8 cellular contexts compared by ENCODE assay signal in the genomic region with DNA sequence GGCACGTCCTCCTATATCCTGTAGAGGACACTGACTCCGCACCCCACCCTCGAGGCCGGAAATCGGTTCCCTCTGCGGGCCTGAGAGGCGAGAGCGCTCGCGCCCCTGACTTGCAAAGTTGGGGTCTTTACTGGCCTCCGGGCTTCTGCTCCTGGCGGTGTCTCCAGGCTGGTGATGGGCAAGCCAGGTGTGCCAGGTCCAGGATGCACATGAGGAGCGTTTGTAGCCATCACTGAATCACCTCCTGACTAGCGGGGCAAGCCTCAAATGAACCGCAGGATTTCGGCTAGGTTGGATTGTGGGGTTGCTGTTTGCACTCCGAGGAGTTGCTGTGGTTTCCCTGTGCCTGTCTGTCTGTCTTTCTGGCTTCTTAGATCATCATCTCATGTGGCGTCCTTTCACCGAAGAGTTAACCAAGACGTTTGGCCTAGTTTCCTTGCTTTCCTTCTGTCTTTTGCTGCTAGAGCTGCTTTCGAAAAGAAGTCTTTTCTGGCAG. TPM values are rescaled to one million over a fixed set of nuclear protein-coding genes. Genes with fewer than 3 reads are reported as not detected.
DNase-seq lines count a peak whose midpoint lies in the region; ATAC-seq and TF ChIP-seq lines count a peak whose summit lies in the region.
"Not testable (repeated sequence)": the region's sequence is repeated elsewhere in the genome, so short reads cannot be mapped to it uniquely, and the experiment has no call there.

No MANE protein-coding gene starts in this region.

- not testable (repeated sequence) for TF ChIP-seq CTCF in Caco-2 (IDR thresholded peaks at IDR 0.05; ENCODE audit: insufficient read depth in 1 of 2, low read depth in 1 of 2, low read length in 1 of 2, severe bottlenecking in 1 of 2, unreplicated experiment in 1 of 2); IMR-90 (conservative IDR thresholded peaks at IDR 0.05; ENCODE audit: low read depth, low read length); SU-DHL-6 (IDR thresholded peaks at IDR 0.05; ENCODE audit: insufficient read depth, low read length, poor library complexity, severe bottlenecking); epithelial cell of esophagus (IDR thresholded peaks at IDR 0.05; ENCODE audit: insufficient read depth, low read depth, low read length, missing control alignments); testis (IDR thresholded peaks at IDR 0.05)

- H2AK5ac ChIP-seq in IMR-90 (ENCODE audit: low read depth, low read length), result peak overlapping the region; percentile 49; the same call in 1 of the 2 replicates
- H2AK5ac ChIP-seq in trophoblast cell (ENCODE audit: low read length), result not testable (repeated sequence)

- peak overlapping the region; percentile 18; the same call in 1 of the 3 replicates for H2BK15ac ChIP-seq in IMR-90 (ENCODE audit: low read depth, low read length)

- H3K4me1 ChIP-seq in Caco-2; IMR-90 (ENCODE audit: control insufficient read depth, insufficient read depth, low read length); trophoblast cell (ENCODE audit: control insufficient read depth in 1 of 2, insufficient read depth in 2 of 2, low read length in 2 of 2); testis: not testable (repeated sequence)

- H4K8ac ChIP-seq in IMR-90 (ENCODE audit: low read depth in 2 of 2, low read length in 2 of 2), result peak overlapping the region; percentile 58 to 59
- peak overlapping the region; percentile 5 for H4K8ac ChIP-seq in trophoblast cell (ENCODE audit: low read depth, low read length)

- not testable (repeated sequence) for H3K9me1 ChIP-seq in IMR-90 (ENCODE audit: insufficient read depth, low read length)

- not testable (repeated sequence) for DNase-seq in Caco-2, trophoblast cell
- peak; percentile 25 for DNase-seq in IMR-90
- DNase-seq in activated naive CD4-positive, alpha-beta T cell treated with anti-CD3 and anti-CD28 coated beads, Interleukin-2, amount 50 U/mL, for 72 hours (ENCODE audit: low spot score in 2 of 2), result peak in 1 of 2 donors; percentile 71
- peak; percentile 34 for DNase-seq in epithelial cell of esophagus (ENCODE audit: low read depth)
- peak; percentile 46 for DNase-seq in kidney tubule cell (ENCODE audit: low spot score)
- peak; percentile 26 for DNase-seq in testis

- H3K4me1 Mint-ChIP-seq in Caco-2 (ENCODE audit: low read depth, unreplicated experiment), result not testable (repeated sequence)

- H3K4me2 ChIP-seq in IMR-90 (ENCODE audit: low read depth, low read length) (peak overlapping the region; percentile 91), SU-DHL-6 (ENCODE audit: low read depth, low read length, poor library complexity, severe bottlenecking) (peak overlapping the region; percentile 83), trophoblast cell (ENCODE audit: low read length) (peak overlapping the region; percentile 98)

- in situ Hi-C loops in IMR-90 (cut with MboI; ENCODE audit: low sequenced_read_pairs), result not testable (repeated sequence)

- H3K27me3 Mint-ChIP-seq in Caco-2 (ENCODE audit: insufficient read depth, unreplicated experiment), result not testable (repeated sequence)

- not testable (repeated sequence) for TF ChIP-seq RAD21 in IMR-90 (IDR thresholded peaks at IDR 0.05; ENCODE audit: low read length)

- H3K56ac ChIP-seq in IMR-90 (ENCODE audit: extremely low read depth, insufficient read depth, low read length), result peak overlapping the region; percentile 33

- not testable (repeated sequence) for H3K9me3 ChIP-seq in Caco-2; IMR-90 (ENCODE audit: control insufficient read depth, insufficient read depth, low read length); SU-DHL-6 (ENCODE audit: insufficient read depth, low read length); trophoblast cell (ENCODE audit: insufficient read depth, low read depth, low read length); testis

- H4K91ac ChIP-seq in IMR-90 (ENCODE audit: insufficient read depth, low read depth, low read length), result peak overlapping the region; percentile 43
- H4K91ac ChIP-seq in trophoblast cell (ENCODE audit: low read depth, low read length), result not testable (repeated sequence)

- H4K20me1 ChIP-seq in IMR-90 (ENCODE audit: insufficient read depth, low read length); SU-DHL-6 (ENCODE audit: low read depth, low read length): not testable (repeated sequence)

- H3K9ac ChIP-seq in IMR-90 (ENCODE audit: low read depth, low read length) (peak overlapping the region; percentile 78), SU-DHL-6 (ENCODE audit: low read length) (peak overlapping the region; percentile 69)
- not testable (repeated sequence) for H3K9ac ChIP-seq in trophoblast cell (ENCODE audit: low read length)

- not testable (repeated sequence) for H3K36me3 ChIP-seq in Caco-2 (ENCODE audit: control insufficient read depth, insufficient read depth, low read length); IMR-90 (ENCODE audit: control insufficient read depth, insufficient read depth, low read length); SU-DHL-6 (ENCODE audit: low read length); trophoblast cell (ENCODE audit: control insufficient read depth in 1 of 2, insufficient read depth in 2 of 2, low read length in 2 of 2); testis (ENCODE audit: low read depth, missing control alignments)

- peak overlapping the region; percentile 50; the same call in 1 of the 2 replicates for H3K23ac ChIP-seq in IMR-90 (ENCODE audit: low read depth, low read length)
- H3K23ac ChIP-seq in trophoblast cell (ENCODE audit: low read length), result not testable (repeated sequence)

- H3F3A ChIP-seq in SU-DHL-6 (ENCODE audit: insufficient read depth), result not testable (repeated sequence)

- not testable (repeated sequence) for H2BK5ac ChIP-seq in IMR-90 (ENCODE audit: low read depth, low read length, poor library complexity, severe bottlenecking); trophoblast cell (ENCODE audit: low read depth, low read length, poor library complexity)

- not testable (repeated sequence) for ATAC-seq in IMR-90 (ENCODE audit: low read depth)
- peak; percentile 12 to 52 for ATAC-seq in activated naive CD4-positive, alpha-beta T cell treated with anti-CD3 and anti-CD28 coated beads, Interleukin-2, amount 50 U/mL, for 72 hours

- H4K5ac ChIP-seq in IMR-90 (ENCODE audit: low read depth, low read length), result peak overlapping the region; percentile 22; the same call in 1 of the 2 replicates

- not testable (repeated sequence) for TF ChIP-seq POLR2A in IMR-90 (IDR thresholded peaks at IDR 0.05; ENCODE audit: low read depth, low read length); testis (IDR thresholded peaks at IDR 0.05)

- H3K4ac ChIP-seq in IMR-90 (ENCODE audit: low read depth, low read length) (peak overlapping the region; percentile 56), trophoblast cell (ENCODE audit: low read depth, low read length) (peak overlapping the region; percentile 30)

- peak overlapping the region; percentile 44 for H2BK120ac ChIP-seq in IMR-90 (ENCODE audit: low read depth, low read length)
- not testable (repeated sequence) for H2BK120ac ChIP-seq in trophoblast cell (ENCODE audit: insufficient read depth, low read length, poor library complexity)

- H3K27ac ChIP-seq in IMR-90 (ENCODE audit: insufficient read depth, low read length) (peak overlapping the region; percentile 25), testis (peak overlapping the region; percentile 18 to 65)
- not testable (repeated sequence) for H3K27ac ChIP-seq in SU-DHL-6 (ENCODE audit: low read depth, low read length); trophoblast cell (ENCODE audit: low read depth, low read length)

- TSS peak; percentile 29 for BruUV-seq in Caco-2 (replicated peaks; lab: Mats Ljungman, UMichigan)
- BruUV-seq in IMR-90 (replicated peaks; lab: Mats Ljungman, UMichigan), result not testable (repeated sequence)

- peak overlapping the region; percentile 96 for H3K4me3 Mint-ChIP-seq in Caco-2 (ENCODE audit: unreplicated experiment)

- H3K9me2 ChIP-seq in SU-DHL-6 (replicated peaks; ENCODE audit: insufficient read depth, low read length), result not testable (repeated sequence)

- H3K79me1 ChIP-seq in IMR-90 (ENCODE audit: low read depth in 1 of 2, low read length in 2 of 2), result peaks cover 11 to 26% of the 10 kb centered on the region in 2 experiments
- not testable (repeated sequence) for H3K79me1 ChIP-seq in trophoblast cell (ENCODE audit: low read length)

- not testable (repeated sequence) for H4K12ac ChIP-seq in trophoblast cell (ENCODE audit: low read depth, low read length)

- not testable (repeated sequence) for H3K36me3 Mint-ChIP-seq in Caco-2 (ENCODE audit: insufficient read depth, unreplicated experiment); activated naive CD4-positive, alpha-beta T cell treated with anti-CD3 and anti-CD28 coated beads, Interleukin-2, amount 50 U/mL, for 72 hours

- 0 out of 2 replicates have a peak overlapping the region, but pooled peaks have one; percentile 2 for H2BK20ac ChIP-seq in IMR-90 (ENCODE audit: low read depth, low read length)

- peak overlapping the region; percentile 73 for H2AK9ac ChIP-seq in IMR-90 (replicated peaks; ENCODE audit: low read depth, low read length, poor library complexity)

- dilution Hi-C loops in IMR-90 (cut with HindIII; ENCODE audit: low sequenced_read_pairs, unreplicated experiment), result not testable (repeated sequence)

- H3K14ac ChIP-seq in IMR-90 (replicated peaks; ENCODE audit: low read depth, low read length), result peak overlapping the region; percentile 24
- H3K14ac ChIP-seq in trophoblast cell (ENCODE audit: low read length), result not testable (repeated sequence)

- CTCF ChIA-PET in Caco-2 (lab: Charles Lee), result interaction anchor here (0.7 to 1.8 kb wide), 2 partner anchors 70 to 189 kb away, joined by 3 to 6 read pairs; no protein-coding TSS in a partner anchor
- CTCF ChIA-PET in IMR-90 (lab: Yijun Ruan, JAX), result not testable (repeated sequence)

- not testable (repeated sequence) for H3K79me2 ChIP-seq in SU-DHL-6 (ENCODE audit: insufficient read depth, low read length); trophoblast cell (ENCODE audit: control insufficient read depth, insufficient read depth, low read length, poor library complexity)

- H3K18ac ChIP-seq in IMR-90 (ENCODE audit: low read depth, low read length), result peak overlapping the region; percentile 6
- not testable (repeated sequence) for H3K18ac ChIP-seq in trophoblast cell (ENCODE audit: low read length)

- H2AFZ ChIP-seq in IMR-90 (replicated peaks; ENCODE audit: low read length, poor library complexity) (peak overlapping the region; percentile 78), SU-DHL-6 (ENCODE audit: low read depth, low read length, severe bottlenecking) (peak overlapping the region; percentile 85), trophoblast cell (ENCODE audit: insufficient read depth, low read length, poor library complexity) (peak overlapping the region; percentile 77)

- not testable (repeated sequence) for H3K27ac Mint-ChIP-seq in Caco-2 (ENCODE audit: unreplicated experiment)
- peak overlapping the region; percentile 13 to 84 for H3K27ac Mint-ChIP-seq in activated naive CD4-positive, alpha-beta T cell treated with anti-CD3 and anti-CD28 coated beads, Interleukin-2, amount 50 U/mL, for 72 hours

- H3K27me3 ChIP-seq in Caco-2 (replicated peaks; ENCODE audit: control insufficient read depth, insufficient read depth, low read length); IMR-90 (ENCODE audit: control insufficient read depth, insufficient read depth, low read length); SU-DHL-6 (ENCODE audit: low read length); trophoblast cell (ENCODE audit: insufficient read depth, low read length); testis: not testable (repeated sequence)

- POLR2A ChIA-PET in Caco-2 (lab: Charles Lee), result not testable (repeated sequence)
- POLR2A ChIA-PET in IMR-90 (lab: Charles Lee; ENCODE audit: unreplicated experiment), result interaction anchor here (0.6 kb wide), 1 partner anchor 11 kb away, joined by 7 read pairs; no protein-coding TSS in a partner anchor

- intact Hi-C loops in Caco-2 (cut with micrococcal nuclease; ENCODE audit: unreplicated experiment); IMR-90 (cut with micrococcal nuclease); testis (cut with DNase I; ENCODE audit: low total_unique reads): not testable (repeated sequence)

- not testable (repeated sequence) for H2BK12ac ChIP-seq in trophoblast cell (ENCODE audit: low read length)

- 42% methylated on average over 6 of the region's 21 CpGs; no CpG with 5 or more reads in 1 of the 2 experiments for WGBS in IMR-90 (ENCODE audit: extremely low coverage in 2 of 2, insufficient read length in 1 of 2), 2 experiments
- WGBS in trophoblast cell (ENCODE audit: extremely low coverage, insufficient coverage, insufficient read length), result no CpG with 5 or more reads among the region's 21 CpGs
- WGBS in testis, 2 donors, result 6 to 13% methylated on average over 11 to 21 of the region's 21 CpGs

- H3K4me3 ChIP-seq in Caco-2 (ENCODE audit: low read depth, low read length) (peak overlapping the region; percentile 90), IMR-90 (ENCODE audit: insufficient read depth, low read depth, low read length) (peak overlapping the region; percentile 86), SU-DHL-6 (ENCODE audit: insufficient read depth, low read length, poor library complexity, severe bottlenecking) (peak overlapping the region; percentile 80), epithelial cell of esophagus (ENCODE audit: low read length) (peak overlapping the region; percentile 60), trophoblast cell (ENCODE audit: low read depth, low read length) (peak overlapping the region; percentile 86), testis (peak overlapping the region; percentile 78 to 88)

- H3K9me3 Mint-ChIP-seq in Caco-2 (ENCODE audit: unreplicated experiment); activated naive CD4-positive, alpha-beta T cell treated with anti-CD3 and anti-CD28 coated beads, Interleukin-2, amount 50 U/mL, for 72 hours: not testable (repeated sequence)

RNA-seq across cellular contexts. Expression of a gene that starts 0.7 kb away (rescaled TPM):
- total RNA-seq in Caco-2 (2022) (14.3 and 14.9 TPM in 2 replicates), IMR-90 (2012; rRNA removed) (18.1 and 18.8 TPM in 2 replicates), testis (10 to 100 TPM; 38.3 to 42.0 TPM)
- polyA plus RNA-seq in IMR-90 (2012; rRNA removed) (6.7 and 8.7 TPM in 2 replicates), testis (ENCODE audit: insufficient read depth, low read depth, low replicate concordance) (49.1 TPM)
- 7.9 and 12.1 TPM in 2 replicates for polyA plus RNA-seq in IMR-90 (2012; cell fraction: cytosol; rRNA removed)
- polyA plus RNA-seq in IMR-90 (2012; cell fraction: nucleus; rRNA removed; ENCODE audit: low replicate concordance), result 13.9 and 33.7 TPM in 2 replicates
- total RNA-seq in activated naive CD4-positive, alpha-beta T cell treated with anti-CD3 and anti-CD28 coated beads, Interleukin-2, amount 50 U/mL, for 72 hours, result 10 to 100 TPM in 1 of 2 donors, 1 to 10 TPM in 1; 6.4 to 10.1 TPM
- polyA plus RNA-seq in trophoblast cell (2013), result 7.2 and 7.4 TPM in 2 replicates
